In the genomic region with DNA sequence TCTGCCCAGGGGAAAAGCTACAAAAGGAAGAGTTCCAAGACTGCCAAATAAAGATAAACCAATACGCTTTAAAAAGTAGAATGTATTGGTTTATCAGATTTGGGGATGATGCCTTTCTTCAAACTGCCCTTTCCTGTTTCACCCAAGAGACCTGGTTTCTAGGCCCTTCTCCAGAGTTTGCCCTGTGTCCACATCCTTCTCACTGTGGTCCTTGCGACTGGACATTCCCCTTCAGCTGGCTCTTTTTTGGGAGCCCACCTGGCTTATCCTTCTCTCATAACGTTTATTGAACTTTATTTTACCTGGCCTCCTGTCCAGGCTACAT, we compare ENCODE assay signal across 8 cellular contexts. TPM values are rescaled to one million over a fixed set of nuclear protein-coding genes. Genes with fewer than 3 reads are reported as not detected.
DNase-seq lines count a peak whose midpoint lies in the region; ATAC-seq, FAIRE-seq and TF ChIP-seq lines count a peak whose summit lies in the region.

No MANE protein-coding gene starts in this region.

- H3K79me2 ChIP-seq in PC-3 (ENCODE audit: low read length) = peaks cover 13% of the 10 kb centered on the region
- H3K79me2 ChIP-seq in endothelial cell of umbilical vein (ENCODE audit: control insufficient read depth, insufficient read depth, low read length) = peaks cover 11% of the 10 kb centered on the region

- no peak for FAIRE-seq in endothelial cell of umbilical vein (lab: Jason Lieb, UNC)

- H3F3A ChIP-seq in PC-3 (ENCODE audit: low read length, unreplicated experiment) = no peaks in the 10 kb centered on the region

- TF ChIP-seq CTCF in PC-3 (conservative IDR thresholded peaks at IDR 0.05; ENCODE audit: low read depth, low read length) (no peak), endothelial cell of umbilical vein (IDR thresholded peaks at IDR 0.05; ENCODE audit: extremely low read depth in 1 of 2, insufficient read depth in 1 of 2, low read depth in 1 of 2, low read length in 2 of 2) (no peak), neutrophil (IDR thresholded peaks at IDR 0.05) (no peak), mucosa of descending colon (IDR thresholded peaks at IDR 0.05) (no peak)

- H4K20me1 ChIP-seq in PC-3 (ENCODE audit: low read length) = no peaks in the 10 kb centered on the region
- no peaks in the 10 kb centered on the region for H4K20me1 ChIP-seq in endothelial cell of umbilical vein (replicated peaks; ENCODE audit: control insufficient read depth, extremely low read depth, insufficient read depth, low read length)

- no peaks in the 10 kb centered on the region for H3K9me2 ChIP-seq in PC-3 (replicated peaks; ENCODE audit: low read length)

- intact Hi-C loops in PC-3 (cut with micrococcal nuclease) = loop anchor here (1.0 kb wide), 1 partner anchor 17 kb away; a partner anchor contains a TSS
- intact Hi-C loops in endothelial cell of umbilical vein (cut with micrococcal nuclease) = loop anchor here (1.0 kb wide), 2 partner anchors 17 to 25 kb away; a partner anchor contains a TSS
- intact Hi-C loops in mucosa of descending colon (cut with DNase I, micrococcal nuclease) = no loop called here

- H3K4me3 ChIP-seq in CD4-positive, CD25-positive, alpha-beta regulatory T cell (ENCODE audit: low read depth, low read length) = peak overlapping the region; percentile 83
- H3K4me3 ChIP-seq in PC-3 (ENCODE audit: low read length) (peak overlapping the region; percentile 79), endothelial cell of umbilical vein (replicated peaks in 1 of 3; ENCODE audit: insufficient read depth in 1 of 3, low read depth in 1 of 3, low read length in 3 of 3) (peak overlapping the region in 2 of 3 experiments; percentile 81 to 94), neutrophil (ENCODE audit: low read depth in 1 of 2, low read length in 1 of 2) (peak overlapping the region; percentile 80 to 95), mucosa of descending colon (no peak overlapping the region)

- no peak for TF ChIP-seq POLR2A in endothelial cell of umbilical vein (IDR thresholded peaks at IDR 0.05; ENCODE audit: low read depth, low read length)

- H3K27ac Mint-ChIP-seq in CD4-positive, CD25-positive, alpha-beta regulatory T cell = peak overlapping the region; percentile 95 to 98 (median 97)

- H3K9me1 ChIP-seq in endothelial cell of umbilical vein (replicated peaks; ENCODE audit: control insufficient read depth, extremely low read depth, insufficient read depth, low read length) = no peaks in the 10 kb centered on the region

- peaks cover 17% of the 10 kb centered on the region for H3K4me1 ChIP-seq in CD4-positive, CD25-positive, alpha-beta regulatory T cell (ENCODE audit: control insufficient read depth, insufficient read depth, low read length, poor library complexity, severe bottlenecking)
- H3K4me1 ChIP-seq in PC-3 (ENCODE audit: insufficient read depth, low read length) (peaks cover 16% of the 10 kb centered on the region), endothelial cell of umbilical vein (ENCODE audit: control insufficient read depth, extremely low read depth, insufficient read depth, low read length) (peaks cover 19% of the 10 kb centered on the region), neutrophil (ENCODE audit: control insufficient read depth in 1 of 2, insufficient read depth in 1 of 2, low read depth in 1 of 2, low read length in 1 of 2) (peaks cover 26 to 27% of the 10 kb centered on the region in 2 experiments), mucosa of descending colon (ENCODE audit: low read depth) (peaks cover 10% of the 10 kb centered on the region)

- peaks cover 18 to 24% (median 21%) of the 10 kb centered on the region in 4 donors for H3K4me1 Mint-ChIP-seq in CD4-positive, CD25-positive, alpha-beta regulatory T cell

- peaks cover 21% of the 10 kb centered on the region for H3K36me3 ChIP-seq in CD4-positive, CD25-positive, alpha-beta regulatory T cell (ENCODE audit: control insufficient read depth, insufficient read depth, low read length)
- H3K36me3 ChIP-seq in PC-3 (ENCODE audit: low read depth, low read length) (no peaks in the 10 kb centered on the region), endothelial cell of umbilical vein (ENCODE audit: control insufficient read depth in 2 of 2, extremely low read depth in 1 of 2, insufficient read depth in 2 of 2, low read length in 2 of 2) (peaks cover 0 to 5% of the 10 kb centered on the region in 2 experiments), neutrophil (no peaks in the 10 kb centered on the region), mucosa of descending colon (ENCODE audit: low read depth) (no peaks in the 10 kb centered on the region)

- dilution Hi-C loops in endothelial cell of umbilical vein (cut with MboI; ENCODE audit: extremely low pct_ligation_motif_present, low sequenced_read_pairs) = no loop called here

- CTCF ChIA-PET in PC-3 (lab: Charles Lee) = no interaction called here
- CTCF ChIA-PET in endothelial cell of umbilical vein (lab: Charles Lee) = no interaction called here

- peak overlapping the region; percentile 91 to 99 (median 95) for H3K4me3 Mint-ChIP-seq in CD4-positive, CD25-positive, alpha-beta regulatory T cell

- H2AFZ ChIP-seq in PC-3 (ENCODE audit: low read length) = peak overlapping the region; percentile 83
- H2AFZ ChIP-seq in endothelial cell of umbilical vein (ENCODE audit: low read depth, low read length) = peak overlapping the region; percentile 98

- H3K27me3 ChIP-seq in CD4-positive, CD25-positive, alpha-beta regulatory T cell (ENCODE audit: control insufficient read depth, insufficient read depth, low read length) = no peaks in the 10 kb centered on the region
- H3K27me3 ChIP-seq in PC-3 (ENCODE audit: low read length) (no peaks in the 10 kb centered on the region), endothelial cell of umbilical vein (ENCODE audit: control insufficient read depth in 2 of 2, insufficient read depth in 2 of 2, low read length in 2 of 2) (no peaks in the 10 kb centered on the region), neutrophil (no peaks in the 10 kb centered on the region)

- no peak for ATAC-seq in CD4-positive, CD25-positive, alpha-beta regulatory T cell (ENCODE audit: low read depth in 2 of 2)
- ATAC-seq in PC-3 = no peak
- no peak for ATAC-seq in mucosa of descending colon
- no peak for ATAC-seq in HG03571 (IDR thresholded peaks at IDR 0.05; ENCODE audit: unreplicated experiment)

- H3K27me3 Mint-ChIP-seq in CD4-positive, CD25-positive, alpha-beta regulatory T cell = no peaks in the 10 kb centered on the region

- H3K27ac ChIP-seq in CD4-positive, CD25-positive, alpha-beta regulatory T cell (ENCODE audit: insufficient read depth, low read length, poor library complexity, severe bottlenecking) = peak overlapping the region; percentile 96
- peak overlapping the region; percentile 81 for H3K27ac ChIP-seq in PC-3 (ENCODE audit: low read length)
- no peak overlapping the region for H3K27ac ChIP-seq in endothelial cell of umbilical vein (ENCODE audit: insufficient read depth, low read depth, low read length)
- H3K27ac ChIP-seq in neutrophil = peak overlapping the region; percentile 80

- TSS peak; percentile 96 for BruUV-seq in PC-3 (replicated peaks; lab: Mats Ljungman, UMichigan)
- BruUV-seq in endothelial cell of umbilical vein (replicated peaks; lab: Mats Ljungman, UMichigan) = TSS peak; percentile 93

- peak overlapping the region; percentile 94 for H3K9ac ChIP-seq in PC-3 (ENCODE audit: low read length)
- H3K9ac ChIP-seq in endothelial cell of umbilical vein (replicated peaks; ENCODE audit: extremely low read depth, insufficient read depth, low read length) = peak overlapping the region; percentile 85

- peaks cover 0 to 2% (median 0%) of the 10 kb centered on the region in 7 donors for H3K9me3 Mint-ChIP-seq in CD4-positive, CD25-positive, alpha-beta regulatory T cell

- H3K36me3 Mint-ChIP-seq in CD4-positive, CD25-positive, alpha-beta regulatory T cell = no peaks in the 10 kb centered on the region

- POLR2A ChIA-PET in PC-3 (lab: Charles Lee; ENCODE audit: unreplicated experiment) (no interaction called here), endothelial cell of umbilical vein (lab: Charles Lee) (no interaction called here)

- H3K9me3 ChIP-seq in CD4-positive, CD25-positive, alpha-beta regulatory T cell (ENCODE audit: control insufficient read depth in 2 of 2, low read length in 2 of 2) = no peaks in the 10 kb centered on the region
- H3K9me3 ChIP-seq in PC-3 (ENCODE audit: low read length) (no peaks in the 10 kb centered on the region), endothelial cell of umbilical vein (replicated peaks; ENCODE audit: control insufficient read depth, insufficient read depth, low read length) (no peaks in the 10 kb centered on the region), neutrophil (no peaks in the 10 kb centered on the region), mucosa of descending colon (no peaks in the 10 kb centered on the region)

- DNase-seq in CD4-positive, CD25-positive, alpha-beta regulatory T cell = no peak
- DNase-seq in PC-3 (no peak), endothelial cell of umbilical vein (ENCODE audit: low read depth, low spot score) (no peak), mucosa of descending colon (no peak), DMS 273 (lab: John Stamatoyannopoulos, UW; ENCODE audit: unreplicated experiment) (no peak), cerebellar cortex (ENCODE audit: low spot score) (no peak)

- H3K4me2 ChIP-seq in PC-3 (ENCODE audit: low read length) (peak overlapping the region; percentile 94), endothelial cell of umbilical vein (ENCODE audit: insufficient read depth, low read length) (peak overlapping the region; percentile 86)

RNA-seq across cellular contexts. Expression of a gene that starts 0.5 kb away (rescaled TPM):
- 33.5 TPM for total RNA-seq in CD4-positive, CD25-positive, alpha-beta regulatory T cell
- 10 to 100 TPM; 59.6 to 68.2 (median 61.4) TPM for polyA plus RNA-seq in CD4-positive, CD25-positive, alpha-beta regulatory T cell
- total RNA-seq in PC-3 (2014; rRNA removed) (44.1 and 47.7 TPM in 2 replicates), endothelial cell of umbilical vein (58.7 and 60.1 TPM in 2 replicates), mucosa of descending colon (10 to 100 TPM; 38.1 to 65.7 (median 40.6) TPM)
- polyA plus RNA-seq in endothelial cell of umbilical vein = 62.8 and 65.9 TPM in 2 replicates
- 85.9 and 97.2 TPM in 2 replicates for polyA plus RNA-seq in endothelial cell of umbilical vein (2011; cell fraction: cytosol; rRNA removed)
- 94.4 and 117 TPM in 2 replicates for polyA plus RNA-seq in endothelial cell of umbilical vein (2011; cell fraction: nucleus; rRNA removed)
- polyA plus RNA-seq in endothelial cell of umbilical vein (2012) = 61.6 and 69.7 TPM in 2 replicates
- 35.9 and 39.1 TPM in 2 replicates for polyA minus RNA-seq in endothelial cell of umbilical vein
- polyA minus RNA-seq in endothelial cell of umbilical vein (2011; cell fraction: cytosol; rRNA and poly(A)+ RNA removed) = 6.9 TPM
- polyA minus RNA-seq in endothelial cell of umbilical vein (2011; cell fraction: nucleus; rRNA and poly(A)+ RNA removed) = 26.0 and 28.1 TPM in 2 replicates

RNA-seq across cellular contexts. Expression of a gene that starts 17.4 kb away (rescaled TPM):
- total RNA-seq in CD4-positive, CD25-positive, alpha-beta regulatory T cell = 58.1 TPM
- 100 to 1,000 TPM in 1 of 4 donors, 10 to 100 TPM in 3; 89.8 to 102 (median 95.6) TPM for polyA plus RNA-seq in CD4-positive, CD25-positive, alpha-beta regulatory T cell
- total RNA-seq in PC-3 (2014; rRNA removed) (48.9 and 53.1 TPM in 2 replicates), endothelial cell of umbilical vein (59.8 and 60.1 TPM in 2 replicates), mucosa of descending colon (10 to 100 TPM; 30.3 to 36.3 (median 34.9) TPM)
- 16.0 and 25.9 TPM in 2 replicates for polyA plus RNA-seq in endothelial cell of umbilical vein
- 27.5 and 32.0 TPM in 2 replicates for polyA plus RNA-seq in endothelial cell of umbilical vein (2011; cell fraction: cytosol; rRNA removed)
- polyA plus RNA-seq in endothelial cell of umbilical vein (2011; cell fraction: nucleus; rRNA removed) = 7.9 and 20.8 TPM in 2 replicates
- polyA plus RNA-seq in endothelial cell of umbilical vein (2012) = 94.8 and 102 TPM in 2 replicates
- 41.0 and 64.8 TPM in 2 replicates for polyA minus RNA-seq in endothelial cell of umbilical vein
- polyA minus RNA-seq in endothelial cell of umbilical vein (2011; cell fraction: cytosol; rRNA and poly(A)+ RNA removed) = 16.2 TPM
- polyA minus RNA-seq in endothelial cell of umbilical vein (2011; cell fraction: nucleus; rRNA and poly(A)+ RNA removed) = 12.1 and 14.4 TPM in 2 replicates

RNA-seq across cellular contexts. Expression of a gene that starts 24.3 kb away (rescaled TPM):
- total RNA-seq in CD4-positive, CD25-positive, alpha-beta regulatory T cell = 11.6 TPM
- 10 to 100 TPM; 27.4 to 35.3 (median 33.5) TPM for polyA plus RNA-seq in CD4-positive, CD25-positive, alpha-beta regulatory T cell
- total RNA-seq in PC-3 (2014; rRNA removed) (19.6 and 27.1 TPM in 2 replicates), endothelial cell of umbilical vein (10.4 and 11.6 TPM in 2 replicates), mucosa of descending colon (10 to 100 TPM; 30.1 to 75.3 (median 52.3) TPM)
- 10.6 and 11.5 TPM in 2 replicates for polyA plus RNA-seq in endothelial cell of umbilical vein
- polyA plus RNA-seq in endothelial cell of umbilical vein (2011; cell fraction: cytosol; rRNA removed) = 9.4 and 9.8 TPM in 2 replicates
- 6.6 and 6.9 TPM in 2 replicates for polyA plus RNA-seq in endothelial cell of umbilical vein (2011; cell fraction: nucleus; rRNA removed)
- 6.2 and 9.3 TPM in 2 replicates for polyA plus RNA-seq in endothelial cell of umbilical vein (2012)
- polyA minus RNA-seq in endothelial cell of umbilical vein = 10.1 and 10.8 TPM in 2 replicates
- 12.0 TPM for polyA minus RNA-seq in endothelial cell of umbilical vein (2011; cell fraction: cytosol; rRNA and poly(A)+ RNA removed)
- polyA minus RNA-seq in endothelial cell of umbilical vein (2011; cell fraction: nucleus; rRNA and poly(A)+ RNA removed) = 3.9 and 6.4 TPM in 2 replicates

Comparison
In these comparisons a context has a peak if more than half of its experiments do, and no peak if none do; other contexts are left out.
1. intact Hi-C loops: an anchor here in PC-3 (1.0 kb wide) and endothelial cell of umbilical vein (1.0 kb wide); none called in mucosa of descending colon.